12 cellular contexts compared by ENCODE assay signal in the genomic region with DNA sequence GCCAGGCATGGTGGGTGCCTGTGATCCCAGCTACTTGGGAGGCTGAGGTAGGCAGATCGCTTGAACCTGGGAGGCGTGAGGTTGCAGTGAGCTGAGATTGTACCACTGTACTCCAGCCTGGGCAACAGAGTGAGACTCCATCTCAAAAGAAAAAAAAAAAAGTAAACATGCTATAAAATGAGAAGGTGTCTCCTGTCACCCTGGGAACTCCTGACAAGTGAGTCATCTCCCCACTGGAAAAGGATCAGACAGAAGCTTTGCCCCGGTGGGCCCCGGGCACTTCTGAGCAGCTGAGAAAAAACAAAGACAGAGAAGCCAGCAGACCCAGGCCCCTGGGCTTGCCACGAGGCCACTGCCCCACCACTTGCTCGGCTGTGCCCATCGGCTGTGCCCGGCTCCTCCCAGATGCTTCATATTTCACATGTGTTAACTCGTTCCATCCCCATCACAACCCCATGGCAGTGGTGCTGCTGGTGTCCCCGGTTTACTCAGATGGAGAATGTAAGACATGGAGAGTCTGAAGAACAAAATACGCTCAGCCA. TPM values are rescaled to one million over a fixed set of nuclear protein-coding genes. Genes with fewer than 3 reads are reported as not detected.
DNase-seq lines count a peak whose midpoint lies in the region; ATAC-seq and TF ChIP-seq lines count a peak whose summit lies in the region.
"Had no signal": no experiment of that assay in that cellular context is flagged by ENCODE, and none has a peak within 500 bp of the region (broad histone marks: within the 10 kb centered on the region; RNA-seq: fewer than 3 reads in every experiment).

No MANE protein-coding gene starts in this region.

- peak in 2 of 3 donors; percentile 4 to 24 for ATAC-seq in natural killer cell
- no peak for ATAC-seq in natural killer cell treated with Interleukin-12 subunit alpha and Interleukin-12 subunit beta and Interleukin-15 and Interleukin-18, amount 100 ng/mL, for 72 hours
- no peak for ATAC-seq in HG03280 (IDR thresholded peaks at IDR 0.05; ENCODE audit: unreplicated experiment)
- ATAC-seq: T-cell had no signal

- intact Hi-C loops in natural killer cell (cut with micrococcal nuclease) = no loop called here
- intact Hi-C loops in vagina (cut with DNase I) = no loop called here
- intact Hi-C loops in activated T-helper 1 cell treated with anti-CD3 and anti-CD28 coated beads, Interleukin-12 subunit alpha, Interleukin-12 subunit beta, Interleukin-2, Interleukin-4 antibody, amounts not matched to agents 30 ng/mL and 10 ng/mL and 1 ng/mL, durations not matched to agents 14 hours and 24 hours and 36 hours (cut with micrococcal nuclease) = no loop called here

- TF ChIP-seq CTCF in natural killer cell (IDR thresholded peaks at IDR 0.05) = no peak
- TF ChIP-seq CTCF in vagina (IDR thresholded peaks at IDR 0.05) = no peak

- no peak overlapping the region for H3K4me3 ChIP-seq in adipocyte (ENCODE audit: low read length)
- H3K4me3 ChIP-seq in vagina = no peak overlapping the region

- no peak overlapping the region for H3K4me3 Mint-ChIP-seq in natural killer cell
- no peak overlapping the region for H3K4me3 Mint-ChIP-seq in natural killer cell treated with Interleukin-12 subunit alpha and Interleukin-12 subunit beta and Interleukin-15 and Interleukin-18, amount 100 ng/mL, for 72 hours
- H3K4me3 Mint-ChIP-seq in activated T-cell treated with anti-CD3 and anti-CD28 coated beads, Interleukin-2, amount 50 U/mL, for 24 hours = no peak overlapping the region
- no peak overlapping the region for H3K4me3 Mint-ChIP-seq in activated T-helper 1 cell treated with anti-CD3 and anti-CD28 coated beads, Interleukin-12 subunit alpha, Interleukin-12 subunit beta, Interleukin-2, Interleukin-4 antibody, amounts not matched to agents 30 ng/mL and 10 ng/mL and 1 ng/mL, durations not matched to agents 14 hours and 24 hours and 36 hours
- H3K4me3 Mint-ChIP-seq: mesothelial cell of epicardium, T-cell had no signal

- peak overlapping the region; percentile 73 to 85 for H3K27ac Mint-ChIP-seq in natural killer cell
- no peak overlapping the region for H3K27ac Mint-ChIP-seq in natural killer cell treated with Interleukin-12 subunit alpha and Interleukin-12 subunit beta and Interleukin-15 and Interleukin-18, amount 100 ng/mL, for 72 hours
- no peak overlapping the region for H3K27ac Mint-ChIP-seq in activated T-cell treated with anti-CD3 and anti-CD28 coated beads, Interleukin-2, amount 50 U/mL, for 24 hours
- H3K27ac Mint-ChIP-seq in activated T-helper 1 cell treated with anti-CD3 and anti-CD28 coated beads, Interleukin-12 subunit alpha, Interleukin-12 subunit beta, Interleukin-2, Interleukin-4 antibody, amounts not matched to agents 30 ng/mL and 10 ng/mL and 1 ng/mL, durations not matched to agents 14 hours and 24 hours and 36 hours = no peak overlapping the region
- H3K27ac Mint-ChIP-seq: mesothelial cell of epicardium, T-cell had no signal

- H3K9me3 ChIP-seq in adipocyte (ENCODE audit: control insufficient read depth, low read length) = no peaks in the 10 kb centered on the region
- H3K9me3 ChIP-seq in vagina = no peaks in the 10 kb centered on the region

- peaks cover 7% of the 10 kb centered on the region for H3K36me3 Mint-ChIP-seq in natural killer cell
- H3K36me3 Mint-ChIP-seq in natural killer cell treated with Interleukin-12 subunit alpha and Interleukin-12 subunit beta and Interleukin-15 and Interleukin-18, amount 100 ng/mL, for 72 hours = no peaks in the 10 kb centered on the region
- H3K36me3 Mint-ChIP-seq in activated T-cell treated with anti-CD3 and anti-CD28 coated beads, Interleukin-2, amount 50 U/mL, for 24 hours (ENCODE audit: low read depth) = peaks cover 30% of the 10 kb centered on the region
- H3K36me3 Mint-ChIP-seq in activated T-helper 1 cell treated with anti-CD3 and anti-CD28 coated beads, Interleukin-12 subunit alpha, Interleukin-12 subunit beta, Interleukin-2, Interleukin-4 antibody, amounts not matched to agents 30 ng/mL and 10 ng/mL and 1 ng/mL, durations not matched to agents 14 hours and 24 hours and 36 hours (ENCODE audit: low read depth) = peaks cover 4% of the 10 kb centered on the region

- no peak overlapping the region for H3K9ac ChIP-seq in adipocyte (ENCODE audit: low read length)

- H3K4me1 Mint-ChIP-seq in natural killer cell = peaks cover 5 to 10% of the 10 kb centered on the region in 2 donors
- H3K4me1 Mint-ChIP-seq in natural killer cell treated with Interleukin-12 subunit alpha and Interleukin-12 subunit beta and Interleukin-15 and Interleukin-18, amount 100 ng/mL, for 72 hours (ENCODE audit: low read depth in 2 of 2) = peaks cover 5 to 6% of the 10 kb centered on the region in 2 donors
- H3K4me1 Mint-ChIP-seq in activated T-cell treated with anti-CD3 and anti-CD28 coated beads, Interleukin-2, amount 50 U/mL, for 24 hours (ENCODE audit: low read depth) = no peaks in the 10 kb centered on the region
- no peaks in the 10 kb centered on the region for H3K4me1 Mint-ChIP-seq in activated T-helper 1 cell treated with anti-CD3 and anti-CD28 coated beads, Interleukin-12 subunit alpha, Interleukin-12 subunit beta, Interleukin-2, Interleukin-4 antibody, amounts not matched to agents 30 ng/mL and 10 ng/mL and 1 ng/mL, durations not matched to agents 14 hours and 24 hours and 36 hours (ENCODE audit: low read depth)
- H3K4me1 Mint-ChIP-seq: mesothelial cell of epicardium, T-cell had no signal

- H3K9me3 Mint-ChIP-seq in natural killer cell = no peaks in the 10 kb centered on the region
- H3K9me3 Mint-ChIP-seq in natural killer cell treated with Interleukin-12 subunit alpha and Interleukin-12 subunit beta and Interleukin-15 and Interleukin-18, amount 100 ng/mL, for 72 hours = no peaks in the 10 kb centered on the region
- H3K9me3 Mint-ChIP-seq in activated T-cell treated with anti-CD3 and anti-CD28 coated beads, Interleukin-2, amount 50 U/mL, for 24 hours = no peaks in the 10 kb centered on the region
- no peaks in the 10 kb centered on the region for H3K9me3 Mint-ChIP-seq in activated T-helper 1 cell treated with anti-CD3 and anti-CD28 coated beads, Interleukin-12 subunit alpha, Interleukin-12 subunit beta, Interleukin-2, Interleukin-4 antibody, amounts not matched to agents 30 ng/mL and 10 ng/mL and 1 ng/mL, durations not matched to agents 14 hours and 24 hours and 36 hours
- H3K9me3 Mint-ChIP-seq: mesothelial cell of epicardium, T-cell had no signal

- H3K36me3 ChIP-seq in adipocyte (ENCODE audit: control insufficient read depth, insufficient read depth, low read length, severe bottlenecking) (peaks cover 23% of the 10 kb centered on the region), vagina (peaks cover 0 to 9% of the 10 kb centered on the region in 2 donors)

- no peak for TF ChIP-seq POLR2A in vagina (IDR thresholded peaks at IDR 0.05)

- H3K27me3 Mint-ChIP-seq in natural killer cell (ENCODE audit: low read depth in 2 of 2) = no peaks in the 10 kb centered on the region
- no peaks in the 10 kb centered on the region for H3K27me3 Mint-ChIP-seq in natural killer cell treated with Interleukin-12 subunit alpha and Interleukin-12 subunit beta and Interleukin-15 and Interleukin-18, amount 100 ng/mL, for 72 hours
- H3K27me3 Mint-ChIP-seq in activated T-cell treated with anti-CD3 and anti-CD28 coated beads, Interleukin-2, amount 50 U/mL, for 24 hours = no peaks in the 10 kb centered on the region
- H3K27me3 Mint-ChIP-seq in activated T-helper 1 cell treated with anti-CD3 and anti-CD28 coated beads, Interleukin-12 subunit alpha, Interleukin-12 subunit beta, Interleukin-2, Interleukin-4 antibody, amounts not matched to agents 30 ng/mL and 10 ng/mL and 1 ng/mL, durations not matched to agents 14 hours and 24 hours and 36 hours (ENCODE audit: insufficient read depth) = no peaks in the 10 kb centered on the region
- H3K27me3 Mint-ChIP-seq: T-cell had no signal

- no peaks in the 10 kb centered on the region for H3K27me3 ChIP-seq in adipocyte (replicated peaks; ENCODE audit: control insufficient read depth, insufficient read depth, low read length)
- H3K27me3 ChIP-seq in vagina = no peaks in the 10 kb centered on the region

- DNase-seq in natural killer cell (no peak), adipocyte (ENCODE audit: low read depth) (peak; percentile 59), hepatic stellate cell (ENCODE audit: low spot score) (peak; percentile 31), vagina (ENCODE audit: extremely low spot score in 2 of 2) (no peak)
- DNase-seq in natural killer cell treated with Interleukin-12 subunit alpha and Interleukin-12 subunit beta and Interleukin-15 and Interleukin-18, amount 100 ng/mL, for 72 hours (ENCODE audit: low spot score) = no peak
- DNase-seq in activated T-cell treated with anti-CD3 and anti-CD28 coated beads, Interleukin-2, amount 50 U/mL, for 24 hours = no peak
- DNase-seq in activated T-helper 1 cell treated with anti-CD3 and anti-CD28 coated beads, Interleukin-12 subunit alpha, Interleukin-12 subunit beta, Interleukin-2, Interleukin-4 antibody, amounts not matched to agents 30 ng/mL and 10 ng/mL and 1 ng/mL, durations not matched to agents 14 hours and 24 hours and 36 hours (ENCODE audit: low spot score) = no peak
- DNase-seq: activated CD4-positive, alpha-beta T cell treated with anti-CD3 and anti-CD28 coated beads, Interleukin-2, amount 50 U/mL, for 1 hour; DND-41 had no signal

- H3K27ac ChIP-seq in vagina = peak overlapping the region; percentile 58

- no peaks in the 10 kb centered on the region for H3K4me1 ChIP-seq in adipocyte (ENCODE audit: control insufficient read depth, insufficient read depth, low read length)
- H3K4me1 ChIP-seq in vagina = no peaks in the 10 kb centered on the region

RNA-seq across cellular contexts. Expression of a gene that starts 22.3 kb away (rescaled TPM):
- total RNA-seq in natural killer cell (1 to 10 TPM; 4.4 to 6.5 (median 6.0) TPM), vagina (5.9 TPM)
- 1 to 10 TPM in 1 of 2 donors, under 1 TPM in 1; 0.95 to 2.6 TPM for total RNA-seq in natural killer cell treated with Interleukin-12 subunit alpha and Interleukin-12 subunit beta and Interleukin-15 and Interleukin-18, amount 100 ng/mL, for 72 hours
- 2.0 TPM in 2 replicates for total RNA-seq in activated T-helper 1 cell treated with anti-CD3 and anti-CD28 coated beads, Interleukin-12 subunit alpha, Interleukin-12 subunit beta, Interleukin-2, Interleukin-4 antibody, amounts not matched to agents 30 ng/mL and 10 ng/mL and 1 ng/mL, durations not matched to agents 14 hours and 24 hours and 36 hours

RNA-seq across cellular contexts. Expression of a gene that starts 43.6 kb away (rescaled TPM):
- total RNA-seq in natural killer cell (1 to 10 TPM in 1 of 3 donors, under 1 TPM in 1, not detected in 1; 0.28 to 1.2 TPM), vagina (not detected)
- total RNA-seq in natural killer cell treated with Interleukin-12 subunit alpha and Interleukin-12 subunit beta and Interleukin-15 and Interleukin-18, amount 100 ng/mL, for 72 hours = not detected
- total RNA-seq in activated T-helper 1 cell treated with anti-CD3 and anti-CD28 coated beads, Interleukin-12 subunit alpha, Interleukin-12 subunit beta, Interleukin-2, Interleukin-4 antibody, amounts not matched to agents 30 ng/mL and 10 ng/mL and 1 ng/mL, durations not matched to agents 14 hours and 24 hours and 36 hours = 2.3 and 2.5 TPM in 2 replicates

RNA-seq across cellular contexts. Expression of a gene that starts 52.0 kb away (rescaled TPM):
- total RNA-seq in natural killer cell = 10 to 100 TPM; 37.1 to 48.5 (median 47.6) TPM
- total RNA-seq in natural killer cell treated with Interleukin-12 subunit alpha and Interleukin-12 subunit beta and Interleukin-15 and Interleukin-18, amount 100 ng/mL, for 72 hours = 10 to 100 TPM; 34.5 to 64.0 TPM
- total RNA-seq in vagina = 46.2 TPM
- total RNA-seq in activated T-helper 1 cell treated with anti-CD3 and anti-CD28 coated beads, Interleukin-12 subunit alpha, Interleukin-12 subunit beta, Interleukin-2, Interleukin-4 antibody, amounts not matched to agents 30 ng/mL and 10 ng/mL and 1 ng/mL, durations not matched to agents 14 hours and 24 hours and 36 hours = 30.5 and 31.7 TPM in 2 replicates

Comparison
In these comparisons a context has a peak if more than half of its experiments do, and no peak if none do; other contexts are left out.
1. ATAC-seq: peak in natural killer cell (2 of 3); none in natural killer cell treated with Interleukin-12 subunit alpha and Interleukin-12 subunit beta and Interleukin-15 and Interleukin-18, amount 100 ng/mL, for 72 hours (0 of 2) and HG03280 (single experiment).
2. H3K27ac Mint-ChIP-seq: peak in natural killer cell (2 of 2); none in natural killer cell treated with Interleukin-12 subunit alpha and Interleukin-12 subunit beta and Interleukin-15 and Interleukin-18, amount 100 ng/mL, for 72 hours (0 of 2), activated T-cell treated with anti-CD3 and anti-CD28 coated beads, Interleukin-2, amount 50 U/mL, for 24 hours (single experiment) and activated T-helper 1 cell treated with anti-CD3 and anti-CD28 coated beads, Interleukin-12 subunit alpha, Interleukin-12 subunit beta, Interleukin-2, Interleukin-4 antibody, amounts not matched to agents 30 ng/mL and 10 ng/mL and 1 ng/mL, durations not matched to agents 14 hours and 24 hours and 36 hours (single experiment).
3. DNase-seq: peak in adipocyte (single experiment) and hepatic stellate cell (single experiment); none in natural killer cell (single experiment), natural killer cell treated with Interleukin-12 subunit alpha and Interleukin-12 subunit beta and Interleukin-15 and Interleukin-18, amount 100 ng/mL, for 72 hours (single experiment), vagina (0 of 2), activated T-cell treated with anti-CD3 and anti-CD28 coated beads, Interleukin-2, amount 50 U/mL, for 24 hours (single experiment) and activated T-helper 1 cell treated with anti-CD3 and anti-CD28 coated beads, Interleukin-12 subunit alpha, Interleukin-12 subunit beta, Interleukin-2, Interleukin-4 antibody, amounts not matched to agents 30 ng/mL and 10 ng/mL and 1 ng/mL, durations not matched to agents 14 hours and 24 hours and 36 hours (single experiment).